In genomic region chr1:194024659-194025058, GRCh38 we compare ENCODE assay signal across 13 cellular contexts.
A peak's percentile ranks its signal among the peaks of the same experiment; 100 is the strongest.
DNase-seq lines count a peak whose midpoint lies in the region; ATAC-seq and TF ChIP-seq lines count a peak whose summit lies in the region.
"Had no signal": no experiment of that assay in that cellular context is flagged by ENCODE, and none has a peak within 500 bp of the region (broad histone marks: within the 10 kb centered on the region; RNA-seq: fewer than 3 reads in every experiment).

No MANE protein-coding gene starts in this region.

- H3K9me3 ChIP-seq in left ventricle myocardium inferior (replicated peaks) (peaks cover 4% of the 10 kb centered on the region), PC-3 (ENCODE audit: low read length) (no peaks in the 10 kb centered on the region)

- no peak overlapping the region for H3K27ac Mint-ChIP-seq in activated CD4-positive, alpha-beta memory T cell treated with anti-CD3 and anti-CD28 coated beads for 36 hours
- H3K27ac Mint-ChIP-seq: activated naive CD4-positive, alpha-beta T cell treated with anti-CD3 and anti-CD28 coated beads, Interleukin-2, amount 50 U/mL, for 24 hours; type B pancreatic cell had no signal

- H3K79me2 ChIP-seq in PC-3 (ENCODE audit: low read length): no peaks in the 10 kb centered on the region

- no peak overlapping the region for H3K9ac ChIP-seq in PC-3 (ENCODE audit: low read length)

- H4K20me1 ChIP-seq in PC-3 (ENCODE audit: low read length): no peaks in the 10 kb centered on the region

- H3K4me3 Mint-ChIP-seq in activated CD4-positive, alpha-beta memory T cell treated with anti-CD3 and anti-CD28 coated beads for 36 hours: no peak overlapping the region
- H3K4me3 Mint-ChIP-seq: activated naive CD4-positive, alpha-beta T cell treated with anti-CD3 and anti-CD28 coated beads, Interleukin-2, amount 50 U/mL, for 24 hours; type B pancreatic cell had no signal

- peaks cover 8% of the 10 kb centered on the region for H3K4me1 ChIP-seq in left ventricle myocardium inferior
- H3K4me1 ChIP-seq in PC-3 (ENCODE audit: insufficient read depth, low read length): no peaks in the 10 kb centered on the region

- no peak for TF ChIP-seq CTCF in left ventricle myocardium inferior (IDR thresholded peaks at IDR 0.05; ENCODE audit: borderline replicate concordance)
- TF ChIP-seq CTCF in PC-3 (conservative IDR thresholded peaks at IDR 0.05; ENCODE audit: low read depth, low read length): no peak

- H3K27me3 Mint-ChIP-seq in activated CD4-positive, alpha-beta memory T cell treated with anti-CD3 and anti-CD28 coated beads for 36 hours: no peaks in the 10 kb centered on the region
- H3K27me3 Mint-ChIP-seq: activated naive CD4-positive, alpha-beta T cell treated with anti-CD3 and anti-CD28 coated beads, Interleukin-2, amount 50 U/mL, for 24 hours; type B pancreatic cell had no signal

- no peaks in the 10 kb centered on the region for H3F3A ChIP-seq in PC-3 (ENCODE audit: low read length, unreplicated experiment)

- H3K36me3 ChIP-seq in left ventricle myocardium inferior (no peaks in the 10 kb centered on the region), PC-3 (ENCODE audit: low read depth, low read length) (no peaks in the 10 kb centered on the region)

- no TSS peak for BruUV-seq in PC-3 (replicated peaks; lab: Mats Ljungman, UMichigan)

- H3K4me2 ChIP-seq in PC-3 (ENCODE audit: low read length): no peak overlapping the region

- H3K9me2 ChIP-seq in PC-3 (replicated peaks; ENCODE audit: low read length): no peaks in the 10 kb centered on the region

- no peak overlapping the region for H2AFZ ChIP-seq in PC-3 (ENCODE audit: low read length)

- H3K27me3 ChIP-seq in left ventricle myocardium inferior (ENCODE audit: low read depth) (no peaks in the 10 kb centered on the region), PC-3 (ENCODE audit: low read length) (no peaks in the 10 kb centered on the region)

- H3K27ac ChIP-seq in left ventricle myocardium inferior (replicated peaks) (no peak overlapping the region), PC-3 (ENCODE audit: low read length) (no peak overlapping the region)
- H3K27ac ChIP-seq: HL-60 had no signal

- CTCF ChIA-PET in PC-3 (lab: Charles Lee): no interaction called here
- CTCF ChIA-PET in activated CD4-positive, alpha-beta memory T cell treated with anti-CD3 and anti-CD28 coated beads for 36 hours (lab: Charles Lee): no interaction called here

- DNase-seq in Right ventricle myocardium superior (no peak), left ventricle myocardium inferior (no peak), PC-3 (peak; percentile 44), dermis microvascular lymphatic vessel endothelial cell (ENCODE audit: low read depth in 2 of 2) (peak; percentile 6 to 74), sciatic nerve (ENCODE audit: low spot score) (no peak)
- DNase-seq in activated CD4-positive, CD25-positive, alpha-beta regulatory T cell treated with anti-CD3 and anti-CD28 coated beads, Interleukin-2, amount 50 U/mL, for 72 hours: no peak
- no peak for DNase-seq in activated CD4-positive, alpha-beta memory T cell treated with anti-CD3 and anti-CD28 coated beads for 36 hours
- DNase-seq: activated CD4-positive, alpha-beta T cell treated with anti-CD3 and anti-CD28 coated beads, Interleukin-2, amount 50 U/mL, for 4 hours; NCI-H187 treated with DMSO at 0.1 percent for 48 hours had no signal

- H3K36me3 Mint-ChIP-seq in activated CD4-positive, alpha-beta memory T cell treated with anti-CD3 and anti-CD28 coated beads for 36 hours: no peaks in the 10 kb centered on the region
- H3K36me3 Mint-ChIP-seq: type B pancreatic cell had no signal

- POLR2A ChIA-PET in PC-3 (lab: Charles Lee; ENCODE audit: unreplicated experiment): no interaction called here
- POLR2A ChIA-PET in activated CD4-positive, alpha-beta memory T cell treated with anti-CD3 and anti-CD28 coated beads for 36 hours (lab: Charles Lee): no interaction called here

- H3K4me1 Mint-ChIP-seq in activated CD4-positive, alpha-beta memory T cell treated with anti-CD3 and anti-CD28 coated beads for 36 hours (ENCODE audit: low read depth): no peaks in the 10 kb centered on the region

- H3K9me3 Mint-ChIP-seq in activated CD4-positive, alpha-beta memory T cell treated with anti-CD3 and anti-CD28 coated beads for 36 hours: peaks cover 5% of the 10 kb centered on the region

- ATAC-seq in Right ventricle myocardium superior (ENCODE audit: poor library complexity) (peak; percentile 73), PC-3 (no peak), sciatic nerve (peak; percentile 42), GM21786 (IDR thresholded peaks at IDR 0.05; ENCODE audit: unreplicated experiment) (no peak)

- H3K4me3 ChIP-seq in left ventricle myocardium inferior (no peak overlapping the region), PC-3 (ENCODE audit: low read length) (no peak overlapping the region)

- intact Hi-C loops in Right ventricle myocardium superior (cut with DNase I): no loop called here
- intact Hi-C loops in left ventricle myocardium inferior (cut with micrococcal nuclease): no loop called here
- intact Hi-C loops in PC-3 (cut with micrococcal nuclease): no loop called here
- intact Hi-C loops in sciatic nerve (cut with DNase I): no loop called here
- intact Hi-C loops in activated CD4-positive, alpha-beta memory T cell treated with anti-CD3 and anti-CD28 coated beads for 36 hours (cut with micrococcal nuclease): no loop called here

Comparison
In these comparisons a context has a peak if more than half of its experiments do, and no peak if none do; other contexts are left out.
1. ATAC-seq: peak in Right ventricle myocardium superior (single experiment) and sciatic nerve (single experiment); none in PC-3 (single experiment) and GM21786 (single experiment).
2. DNase-seq: peak in PC-3 (single experiment) and dermis microvascular lymphatic vessel endothelial cell (2 of 2); none in Right ventricle myocardium superior (single experiment), left ventricle myocardium inferior (single experiment), sciatic nerve (single experiment), activated CD4-positive, CD25-positive, alpha-beta regulatory T cell treated with anti-CD3 and anti-CD28 coated beads, Interleukin-2, amount 50 U/mL, for 72 hours (single experiment) and activated CD4-positive, alpha-beta memory T cell treated with anti-CD3 and anti-CD28 coated beads for 36 hours (single experiment).